ENCODE assay signal across 1 cellular context in genomic region chr2:46296216-46296839, GRCh38.
A peak's percentile ranks its signal among the peaks of the same experiment; 100 is the strongest.
TF ChIP-seq lines count a peak whose summit lies in the region.

No MANE protein-coding gene starts in this region.

TF ChIP-seq in HepG2, 621 proteins besides CTCF, POLR2A, EP300 and RAD21 (continued from another document):
- TF ChIP-seq ZBTB40 (IDR thresholded peaks at IDR 0.05): no peak
- 0 out of 2 replicates have a peak, but pooled peaks have one; percentile 62 for TF ChIP-seq ZBTB40 (CRISPR knock-in tag; IDR thresholded peaks at IDR 0.05)
- no peak for TF ChIP-seq SIN3B (IDR thresholded peaks at IDR 0.05; ENCODE audit: low read length)
- peak; percentile 51; the same call in 1 of the 2 replicates for TF ChIP-seq ZNF276 (CRISPR knock-in tag; IDR thresholded peaks at IDR 0.05; ENCODE audit: low read depth)
- no peak for TF ChIP-seq ZBTB7A (CRISPR knock-in tag; IDR thresholded peaks at IDR 0.05)
- TF ChIP-seq HIVEP1 (CRISPR knock-in tag; IDR thresholded peaks at IDR 0.05): peak; percentile 80
- no peak for TF ChIP-seq MIER3 (CRISPR knock-in tag; IDR thresholded peaks at IDR 0.05; ENCODE audit: borderline replicate concordance)
- 0 out of 2 replicates have a peak, but pooled peaks have one; percentile 67 for TF ChIP-seq ZNF224 (CRISPR knock-in tag; IDR thresholded peaks at IDR 0.05)
- TF ChIP-seq ZNF776 (CRISPR knock-in tag; IDR thresholded peaks at IDR 0.05): no peak
- 0 out of 2 replicates have a peak, but pooled peaks have one; percentile 27 for TF ChIP-seq ZNF142 (CRISPR knock-in tag; IDR thresholded peaks at IDR 0.05)
- TF ChIP-seq ZBTB38 (CRISPR knock-in tag; IDR thresholded peaks at IDR 0.05): 0 out of 2 replicates have a peak, but pooled peaks have one; percentile 80
- 0 out of 2 replicates have a peak, but pooled peaks have one; percentile 26 for TF ChIP-seq DR1 (CRISPR knock-in tag; IDR thresholded peaks at IDR 0.05)
- TF ChIP-seq ZNF235 (CRISPR knock-in tag; IDR thresholded peaks at IDR 0.05; ENCODE audit: borderline replicate concordance): peak; percentile 69; the same call in 1 of the 2 replicates
- 0 out of 2 replicates have a peak, but pooled peaks have one; percentile 45 for TF ChIP-seq ZNF329 (CRISPR knock-in tag; IDR thresholded peaks at IDR 0.05; ENCODE audit: low read depth)
- peak; percentile 91 for TF ChIP-seq NRL (CRISPR knock-in tag; IDR thresholded peaks at IDR 0.05; ENCODE audit: borderline replicate concordance)
- TF ChIP-seq ZNF572 (CRISPR knock-in tag; IDR thresholded peaks at IDR 0.05): 0 out of 2 replicates have a peak, but pooled peaks have one; percentile 14
- TF ChIP-seq MED8 (CRISPR knock-in tag; IDR thresholded peaks at IDR 0.05; ENCODE audit: insufficient replicate concordance): peak; percentile 54
- no peak for TF ChIP-seq ZNF253 (CRISPR knock-in tag; IDR thresholded peaks at IDR 0.05; ENCODE audit: borderline replicate concordance)
- TF ChIP-seq CBX2 (IDR thresholded peaks at IDR 0.05; ENCODE audit: low read depth, low read length): no peak
- no peak for TF ChIP-seq CBX2 (CRISPR knock-in tag; IDR thresholded peaks at IDR 0.05; ENCODE audit: low read depth)
TF ChIP-seq in HepG2: peak in this region for 38.
